In the genomic region with DNA sequence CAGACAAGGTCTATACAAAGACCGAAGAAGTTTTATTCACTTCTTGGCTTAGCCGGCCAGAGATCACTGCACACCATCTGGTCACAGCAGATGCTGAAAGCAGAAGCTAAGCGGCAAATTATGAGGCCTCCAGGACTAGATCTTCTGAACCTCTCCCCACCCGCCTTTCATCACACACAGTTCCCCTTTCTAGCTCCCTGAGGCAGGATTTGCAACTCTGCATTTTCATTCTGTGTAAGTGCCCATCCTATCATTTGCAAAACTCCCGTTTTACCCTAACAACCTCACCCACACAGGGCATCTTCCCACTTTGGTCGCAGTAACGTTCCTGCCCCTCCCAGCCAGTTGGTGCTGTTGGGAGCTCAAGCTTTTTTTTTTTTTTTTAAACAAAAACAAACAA, we compare ENCODE assay signal across 1 cellular context.
TF ChIP-seq lines count a peak whose summit lies in the region.

No MANE protein-coding gene starts in this region.

TF ChIP-seq in K562, 482 proteins besides CTCF, POLR2A, EP300 and RAD21 (continued from another document and continues in another):
- TF ChIP-seq, protein P1, sequence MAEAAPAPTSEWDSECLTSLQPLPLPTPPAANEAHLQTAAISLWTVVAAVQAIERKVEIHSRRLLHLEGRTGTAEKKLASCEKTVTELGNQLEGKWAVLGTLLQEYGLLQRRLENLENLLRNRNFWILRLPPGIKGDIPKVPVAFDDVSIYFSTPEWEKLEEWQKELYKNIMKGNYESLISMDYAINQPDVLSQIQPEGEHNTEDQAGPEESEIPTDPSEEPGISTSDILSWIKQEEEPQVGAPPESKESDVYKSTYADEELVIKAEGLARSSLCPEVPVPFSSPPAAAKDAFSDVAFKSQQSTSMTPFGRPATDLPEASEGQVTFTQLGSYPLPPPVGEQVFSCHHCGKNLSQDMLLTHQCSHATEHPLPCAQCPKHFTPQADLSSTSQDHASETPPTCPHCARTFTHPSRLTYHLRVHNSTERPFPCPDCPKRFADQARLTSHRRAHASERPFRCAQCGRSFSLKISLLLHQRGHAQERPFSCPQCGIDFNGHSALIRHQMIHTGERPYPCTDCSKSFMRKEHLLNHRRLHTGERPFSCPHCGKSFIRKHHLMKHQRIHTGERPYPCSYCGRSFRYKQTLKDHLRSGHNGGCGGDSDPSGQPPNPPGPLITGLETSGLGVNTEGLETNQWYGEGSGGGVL (CRISPR knock-in tag; IDR thresholded peaks at IDR 0.05), result no peak
- TF ChIP-seq SRSF7 (optimal IDR thresholded peaks at IDR 0.05; ENCODE audit: low read depth, low read length) (no peak), ZNF695 (CRISPR knock-in tag; IDR thresholded peaks at IDR 0.05) (no peak), IRF2 (CRISPR knock-in tag; IDR thresholded peaks at IDR 0.05) (no peak), ZC3H11A (IDR thresholded peaks at IDR 0.05; ENCODE audit: low read depth, low read length) (no peak), POLR3A (IDR thresholded peaks at IDR 0.05; ENCODE audit: borderline replicate concordance, extremely low read depth, insufficient read depth, insufficient read length) (no peak), MBD2 (IDR thresholded peaks at IDR 0.05; ENCODE audit: borderline replicate concordance, low read depth) (no peak), MCM7 (IDR thresholded peaks at IDR 0.05) (no peak), MEIS2 (IDR thresholded peaks at IDR 0.05; ENCODE audit: partially characterized antibody) (peak; percentile 10), HDAC8 (tag; IDR thresholded peaks at IDR 0.05) (no peak), ZNF780A (CRISPR knock-in tag; IDR thresholded peaks at IDR 0.05) (no peak), TBP (optimal IDR thresholded peaks at IDR 0.05; ENCODE audit: low read depth, low read length) (peak; percentile 41), SOX6 (IDR thresholded peaks at IDR 0.05) (no peak), ZNF583 (CRISPR knock-in tag; IDR thresholded peaks at IDR 0.05) (no peak), NR2C1 (IDR thresholded peaks at IDR 0.05) (no peak), NR2C1 (tag; IDR thresholded peaks at IDR 0.05) (no peak), JUND (IDR thresholded peaks at IDR 0.05; ENCODE audit: borderline replicate concordance, low read depth, low read length) (peak; percentile 37; the same call in 1 of the 2 replicates), JUND (tag; IDR thresholded peaks at IDR 0.05; ENCODE audit: borderline replicate concordance, low read depth, low read length) (peak; percentile 38; the same call in 1 of the 3 replicates), SREBF1 (IDR thresholded peaks at IDR 0.05; ENCODE audit: borderline replicate concordance, low read depth, low read length) (no peak), ZNF436 (CRISPR knock-in tag; IDR thresholded peaks at IDR 0.05) (no peak), SMARCA4 (IDR thresholded peaks at IDR 0.05) (peak; percentile 75), NFRKB (IDR thresholded peaks at IDR 0.05; ENCODE audit: low read depth) (no peak), CREM (IDR thresholded peaks at IDR 0.05; ENCODE audit: low read depth) (0 out of 2 replicates have a peak, but pooled peaks have one; percentile 40), RBFOX2 (IDR thresholded peaks at IDR 0.05; ENCODE audit: low read depth, low read length) (no peak), BCOR (IDR thresholded peaks at IDR 0.05) (0 out of 2 replicates have a peak, but pooled peaks have one; percentile 35), STAT5A (IDR thresholded peaks at IDR 0.05; ENCODE audit: borderline replicate concordance, low read length) (peak; percentile 39), ZNF253 (CRISPR knock-in tag; conservative IDR thresholded peaks at IDR 0.05) (no peak), SMAD3 (CRISPR knock-in tag; conservative IDR thresholded peaks at IDR 0.05) (no peak), TCF3 (CRISPR knock-in tag; IDR thresholded peaks at IDR 0.05) (peak; percentile 73), JUNB (CRISPR knock-in tag; conservative IDR thresholded peaks at IDR 0.05) (no peak), SMAD2 (IDR thresholded peaks at IDR 0.05; ENCODE audit: low read depth, low read length) (no peak), ZNF785 (CRISPR knock-in tag; IDR thresholded peaks at IDR 0.05) (no peak), CTBP1 (IDR thresholded peaks at IDR 0.05; ENCODE audit: borderline replicate concordance) (peak; percentile 86), ZC3H8 (IDR thresholded peaks at IDR 0.05) (no peak), ZNF12 (CRISPR knock-in tag; IDR thresholded peaks at IDR 0.05) (no peak), MAFG (tag; conservative IDR thresholded peaks at IDR 0.05) (peak; percentile 87), FOXP1 (CRISPR knock-in tag; IDR thresholded peaks at IDR 0.05) (no peak), HMG20B (CRISPR knock-in tag; IDR thresholded peaks at IDR 0.05) (no peak), SNRNP70 (optimal IDR thresholded peaks at IDR 0.05; ENCODE audit: low read depth, low read length) (no peak), ZNF146 (CRISPR knock-in tag; IDR thresholded peaks at IDR 0.05; ENCODE audit: unreplicated experiment) (no peak), NR3C1 (CRISPR knock-in tag; IDR thresholded peaks at IDR 0.05) (no peak)
- TF ChIP-seq, protein P2, sequence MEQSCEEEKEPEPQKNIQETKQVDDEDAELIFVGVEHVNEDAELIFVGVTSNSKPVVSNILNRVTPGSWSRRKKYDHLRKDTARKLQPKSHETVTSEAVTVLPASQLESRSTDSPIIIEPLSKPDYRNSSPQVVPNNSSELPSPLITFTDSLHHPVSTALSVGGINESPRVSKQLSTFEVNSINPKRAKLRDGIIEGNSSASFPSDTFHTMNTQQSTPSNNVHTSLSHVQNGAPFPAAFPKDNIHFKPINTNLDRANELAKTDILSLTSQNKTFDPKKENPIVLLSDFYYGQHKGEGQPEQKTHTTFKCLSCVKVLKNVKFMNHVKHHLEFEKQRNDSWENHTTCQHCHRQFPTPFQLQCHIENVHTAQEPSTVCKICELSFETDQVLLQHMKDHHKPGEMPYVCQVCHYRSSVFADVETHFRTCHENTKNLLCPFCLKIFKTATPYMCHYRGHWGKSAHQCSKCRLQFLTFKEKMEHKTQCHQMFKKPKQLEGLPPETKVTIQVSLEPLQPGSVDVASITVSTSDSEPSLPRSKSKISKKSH (CRISPR knock-in tag; IDR thresholded peaks at IDR 0.05), result no peak
- TF ChIP-seq, protein P3, sequence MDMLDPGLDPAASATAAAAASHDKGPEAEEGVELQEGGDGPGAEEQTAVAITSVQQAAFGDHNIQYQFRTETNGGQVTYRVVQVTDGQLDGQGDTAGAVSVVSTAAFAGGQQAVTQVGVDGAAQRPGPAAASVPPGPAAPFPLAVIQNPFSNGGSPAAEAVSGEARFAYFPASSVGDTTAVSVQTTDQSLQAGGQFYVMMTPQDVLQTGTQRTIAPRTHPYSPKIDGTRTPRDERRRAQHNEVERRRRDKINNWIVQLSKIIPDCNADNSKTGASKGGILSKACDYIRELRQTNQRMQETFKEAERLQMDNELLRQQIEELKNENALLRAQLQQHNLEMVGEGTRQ (CRISPR knock-in tag; IDR thresholded peaks at IDR 0.05), result no peak
- TF ChIP-seq, protein P4, sequence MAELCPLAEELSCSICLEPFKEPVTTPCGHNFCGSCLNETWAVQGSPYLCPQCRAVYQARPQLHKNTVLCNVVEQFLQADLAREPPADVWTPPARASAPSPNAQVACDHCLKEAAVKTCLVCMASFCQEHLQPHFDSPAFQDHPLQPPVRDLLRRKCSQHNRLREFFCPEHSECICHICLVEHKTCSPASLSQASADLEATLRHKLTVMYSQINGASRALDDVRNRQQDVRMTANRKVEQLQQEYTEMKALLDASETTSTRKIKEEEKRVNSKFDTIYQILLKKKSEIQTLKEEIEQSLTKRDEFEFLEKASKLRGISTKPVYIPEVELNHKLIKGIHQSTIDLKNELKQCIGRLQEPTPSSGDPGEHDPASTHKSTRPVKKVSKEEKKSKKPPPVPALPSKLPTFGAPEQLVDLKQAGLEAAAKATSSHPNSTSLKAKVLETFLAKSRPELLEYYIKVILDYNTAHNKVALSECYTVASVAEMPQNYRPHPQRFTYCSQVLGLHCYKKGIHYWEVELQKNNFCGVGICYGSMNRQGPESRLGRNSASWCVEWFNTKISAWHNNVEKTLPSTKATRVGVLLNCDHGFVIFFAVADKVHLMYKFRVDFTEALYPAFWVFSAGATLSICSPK (IDR thresholded peaks at IDR 0.05; ENCODE audit: borderline replicate concordance), result no peak
- TF ChIP-seq, protein P5, sequence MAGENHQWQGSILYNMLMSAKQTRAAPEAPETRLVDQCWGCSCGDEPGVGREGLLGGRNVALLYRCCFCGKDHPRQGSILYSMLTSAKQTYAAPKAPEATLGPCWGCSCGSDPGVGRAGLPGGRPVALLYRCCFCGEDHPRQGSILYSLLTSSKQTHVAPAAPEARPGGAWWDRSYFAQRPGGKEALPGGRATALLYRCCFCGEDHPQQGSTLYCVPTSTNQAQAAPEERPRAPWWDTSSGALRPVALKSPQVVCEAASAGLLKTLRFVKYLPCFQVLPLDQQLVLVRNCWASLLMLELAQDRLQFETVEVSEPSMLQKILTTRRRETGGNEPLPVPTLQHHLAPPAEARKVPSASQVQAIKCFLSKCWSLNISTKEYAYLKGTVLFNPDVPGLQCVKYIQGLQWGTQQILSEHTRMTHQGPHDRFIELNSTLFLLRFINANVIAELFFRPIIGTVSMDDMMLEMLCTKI (IDR thresholded peaks at IDR 0.05; ENCODE audit: partially characterized antibody), result no peak
- TF ChIP-seq, protein P6, sequence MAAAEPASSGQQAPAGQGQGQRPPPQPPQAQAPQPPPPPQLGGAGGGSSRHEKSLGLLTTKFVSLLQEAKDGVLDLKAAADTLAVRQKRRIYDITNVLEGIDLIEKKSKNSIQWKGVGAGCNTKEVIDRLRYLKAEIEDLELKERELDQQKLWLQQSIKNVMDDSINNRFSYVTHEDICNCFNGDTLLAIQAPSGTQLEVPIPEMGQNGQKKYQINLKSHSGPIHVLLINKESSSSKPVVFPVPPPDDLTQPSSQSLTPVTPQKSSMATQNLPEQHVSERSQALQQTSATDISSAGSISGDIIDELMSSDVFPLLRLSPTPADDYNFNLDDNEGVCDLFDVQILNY (CRISPR knock-in tag; IDR thresholded peaks at IDR 0.05), result no peak
- TF ChIP-seq, protein P7, sequence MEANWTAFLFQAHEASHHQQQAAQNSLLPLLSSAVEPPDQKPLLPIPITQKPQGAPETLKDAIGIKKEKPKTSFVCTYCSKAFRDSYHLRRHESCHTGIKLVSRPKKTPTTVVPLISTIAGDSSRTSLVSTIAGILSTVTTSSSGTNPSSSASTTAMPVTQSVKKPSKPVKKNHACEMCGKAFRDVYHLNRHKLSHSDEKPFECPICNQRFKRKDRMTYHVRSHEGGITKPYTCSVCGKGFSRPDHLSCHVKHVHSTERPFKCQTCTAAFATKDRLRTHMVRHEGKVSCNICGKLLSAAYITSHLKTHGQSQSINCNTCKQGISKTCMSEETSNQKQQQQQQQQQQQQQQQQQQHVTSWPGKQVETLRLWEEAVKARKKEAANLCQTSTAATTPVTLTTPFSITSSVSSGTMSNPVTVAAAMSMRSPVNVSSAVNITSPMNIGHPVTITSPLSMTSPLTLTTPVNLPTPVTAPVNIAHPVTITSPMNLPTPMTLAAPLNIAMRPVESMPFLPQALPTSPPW (CRISPR knock-in tag; IDR thresholded peaks at IDR 0.05), result no peak
- TF ChIP-seq, protein P8, sequence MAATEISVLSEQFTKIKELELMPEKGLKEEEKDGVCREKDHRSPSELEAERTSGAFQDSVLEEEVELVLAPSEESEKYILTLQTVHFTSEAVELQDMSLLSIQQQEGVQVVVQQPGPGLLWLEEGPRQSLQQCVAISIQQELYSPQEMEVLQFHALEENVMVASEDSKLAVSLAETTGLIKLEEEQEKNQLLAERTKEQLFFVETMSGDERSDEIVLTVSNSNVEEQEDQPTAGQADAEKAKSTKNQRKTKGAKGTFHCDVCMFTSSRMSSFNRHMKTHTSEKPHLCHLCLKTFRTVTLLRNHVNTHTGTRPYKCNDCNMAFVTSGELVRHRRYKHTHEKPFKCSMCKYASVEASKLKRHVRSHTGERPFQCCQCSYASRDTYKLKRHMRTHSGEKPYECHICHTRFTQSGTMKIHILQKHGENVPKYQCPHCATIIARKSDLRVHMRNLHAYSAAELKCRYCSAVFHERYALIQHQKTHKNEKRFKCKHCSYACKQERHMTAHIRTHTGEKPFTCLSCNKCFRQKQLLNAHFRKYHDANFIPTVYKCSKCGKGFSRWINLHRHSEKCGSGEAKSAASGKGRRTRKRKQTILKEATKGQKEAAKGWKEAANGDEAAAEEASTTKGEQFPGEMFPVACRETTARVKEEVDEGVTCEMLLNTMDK (IDR thresholded peaks at IDR 0.05; ENCODE audit: borderline replicate concordance, insufficient read depth, low read depth, low read length, poor library complexity, severe bottlenecking), result no peak
- TF ChIP-seq, protein P9, sequence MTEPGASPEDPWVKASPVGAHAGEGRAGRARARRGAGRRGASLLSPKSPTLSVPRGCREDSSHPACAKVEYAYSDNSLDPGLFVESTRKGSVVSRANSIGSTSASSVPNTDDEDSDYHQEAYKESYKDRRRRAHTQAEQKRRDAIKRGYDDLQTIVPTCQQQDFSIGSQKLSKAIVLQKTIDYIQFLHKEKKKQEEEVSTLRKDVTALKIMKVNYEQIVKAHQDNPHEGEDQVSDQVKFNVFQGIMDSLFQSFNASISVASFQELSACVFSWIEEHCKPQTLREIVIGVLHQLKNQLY (CRISPR knock-in tag; conservative IDR thresholded peaks at IDR 0.05), result no peak
- TF ChIP-seq, protein P10, sequence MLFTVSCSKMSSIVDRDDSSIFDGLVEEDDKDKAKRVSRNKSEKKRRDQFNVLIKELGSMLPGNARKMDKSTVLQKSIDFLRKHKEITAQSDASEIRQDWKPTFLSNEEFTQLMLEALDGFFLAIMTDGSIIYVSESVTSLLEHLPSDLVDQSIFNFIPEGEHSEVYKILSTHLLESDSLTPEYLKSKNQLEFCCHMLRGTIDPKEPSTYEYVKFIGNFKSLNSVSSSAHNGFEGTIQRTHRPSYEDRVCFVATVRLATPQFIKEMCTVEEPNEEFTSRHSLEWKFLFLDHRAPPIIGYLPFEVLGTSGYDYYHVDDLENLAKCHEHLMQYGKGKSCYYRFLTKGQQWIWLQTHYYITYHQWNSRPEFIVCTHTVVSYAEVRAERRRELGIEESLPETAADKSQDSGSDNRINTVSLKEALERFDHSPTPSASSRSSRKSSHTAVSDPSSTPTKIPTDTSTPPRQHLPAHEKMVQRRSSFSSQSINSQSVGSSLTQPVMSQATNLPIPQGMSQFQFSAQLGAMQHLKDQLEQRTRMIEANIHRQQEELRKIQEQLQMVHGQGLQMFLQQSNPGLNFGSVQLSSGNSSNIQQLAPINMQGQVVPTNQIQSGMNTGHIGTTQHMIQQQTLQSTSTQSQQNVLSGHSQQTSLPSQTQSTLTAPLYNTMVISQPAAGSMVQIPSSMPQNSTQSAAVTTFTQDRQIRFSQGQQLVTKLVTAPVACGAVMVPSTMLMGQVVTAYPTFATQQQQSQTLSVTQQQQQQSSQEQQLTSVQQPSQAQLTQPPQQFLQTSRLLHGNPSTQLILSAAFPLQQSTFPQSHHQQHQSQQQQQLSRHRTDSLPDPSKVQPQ (CRISPR knock-in tag; IDR thresholded peaks at IDR 0.05; ENCODE audit: borderline replicate concordance), result no peak
- TF ChIP-seq, protein P11, sequence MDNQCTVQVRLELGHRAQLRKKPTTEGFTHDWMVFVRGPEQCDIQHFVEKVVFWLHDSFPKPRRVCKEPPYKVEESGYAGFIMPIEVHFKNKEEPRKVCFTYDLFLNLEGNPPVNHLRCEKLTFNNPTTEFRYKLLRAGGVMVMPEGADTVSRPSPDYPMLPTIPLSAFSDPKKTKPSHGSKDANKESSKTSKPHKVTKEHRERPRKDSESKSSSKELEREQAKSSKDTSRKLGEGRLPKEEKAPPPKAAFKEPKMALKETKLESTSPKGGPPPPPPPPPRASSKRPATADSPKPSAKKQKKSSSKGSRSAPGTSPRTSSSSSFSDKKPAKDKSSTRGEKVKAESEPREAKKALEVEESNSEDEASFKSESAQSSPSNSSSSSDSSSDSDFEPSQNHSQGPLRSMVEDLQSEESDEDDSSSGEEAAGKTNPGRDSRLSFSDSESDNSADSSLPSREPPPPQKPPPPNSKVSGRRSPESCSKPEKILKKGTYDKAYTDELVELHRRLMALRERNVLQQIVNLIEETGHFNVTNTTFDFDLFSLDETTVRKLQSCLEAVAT (IDR thresholded peaks at IDR 0.05), result no peak
